8 cellular contexts compared by ENCODE assay signal in the genomic region with DNA sequence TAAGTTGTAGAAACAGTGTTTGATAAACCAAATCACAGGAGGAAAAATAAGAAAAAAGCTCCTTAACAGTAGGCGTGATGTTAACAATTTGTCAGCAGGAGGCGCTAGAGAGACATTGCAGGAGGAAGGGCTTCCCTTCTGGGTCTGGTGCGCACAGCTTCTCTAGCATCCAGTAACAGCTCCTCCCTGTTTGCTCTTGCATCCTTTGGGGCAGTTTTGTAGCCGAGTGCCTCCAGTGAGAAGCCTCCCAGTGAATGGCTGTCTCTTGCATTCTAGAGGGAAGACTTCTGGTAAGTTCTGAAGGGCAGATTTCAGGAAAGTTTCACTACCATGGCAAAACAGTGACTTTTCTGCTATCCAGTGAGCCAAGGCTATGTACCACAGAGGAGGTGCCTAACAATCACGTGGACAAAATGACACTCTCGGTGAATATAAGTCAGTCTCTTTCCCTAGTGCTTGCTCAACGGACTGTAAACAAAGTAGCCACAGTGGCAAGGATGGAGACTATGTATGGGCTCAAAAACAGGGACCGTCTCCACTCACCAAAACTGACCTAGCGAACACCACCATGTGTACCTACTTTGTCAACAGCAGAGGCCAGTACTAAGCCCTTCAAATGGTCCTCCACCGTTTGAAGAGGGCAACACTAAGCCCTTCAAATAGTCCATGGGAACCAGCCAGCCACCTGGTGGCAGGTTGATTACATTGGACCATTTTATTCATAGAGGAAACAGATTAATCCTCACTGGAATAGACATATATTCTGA. TPM values are rescaled to one million over a fixed set of nuclear protein-coding genes. Genes with fewer than 3 reads are reported as not detected.
DNase-seq lines count a peak whose midpoint lies in the region; ATAC-seq and TF ChIP-seq lines count a peak whose summit lies in the region.

No MANE protein-coding gene starts in this region.

- POLR2A ChIA-PET in CD4-positive, alpha-beta T cell (lab: Charles Lee) = interaction anchor here (0.6 to 1.0 kb wide), 3 partner anchors 111 to 357 kb away, joined by 3 to 5 read pairs (median 3); a partner anchor contains a TSS

- peaks cover 4% of the 10 kb centered on the region for H3K27me3 ChIP-seq in CD4-positive, alpha-beta T cell (ENCODE audit: control insufficient read depth, insufficient read depth, low read length)

- intact Hi-C loops in CD4-positive, alpha-beta T cell (cut with DNase I, micrococcal nuclease) = loop anchor here in 1 of 2 experiments (5.0 to 10.0 kb wide), 2 partner anchors 566 to 898 kb away; no protein-coding TSS in a partner anchor

- H3K27ac Mint-ChIP-seq in CD4-positive, alpha-beta T cell = no peak overlapping the region
- no peak overlapping the region for H3K27ac Mint-ChIP-seq in activated CD8-positive, alpha-beta memory T cell treated with anti-CD3 and anti-CD28 coated beads, Interleukin-2, amount 10 ng/mL, durations not matched to agents 7 days and 5 days
- peak overlapping the region in 1 of 6 donors; percentile 45 for H3K27ac Mint-ChIP-seq in naive B cell

- peak; percentile 29 to 62 (median 45) for DNase-seq in CD4-positive, alpha-beta T cell
- peak; percentile 56 for DNase-seq in HT1080 (ENCODE audit: low read depth)
- DNase-seq in NK-92 treated with Interleukin-12 subunit alpha and Interleukin-12 subunit beta, amount 100 ng/mL, for 24 hours (lab: John Stamatoyannopoulos, UW) = peak; percentile 62
- peak; percentile 77 for DNase-seq in activated CD8-positive, alpha-beta memory T cell treated with anti-CD3 and anti-CD28 coated beads, Interleukin-2, amount 10 ng/mL, durations not matched to agents 7 days and 5 days
- DNase-seq in epithelial cell of prostate (ENCODE audit: low read depth, low spot score) = peak; percentile 48
- peak; percentile 62 for DNase-seq in naive B cell
- peak; percentile 58 for DNase-seq in stimulated activated naive CD8-positive, alpha-beta T cell treated with anti-CD3 and anti-CD28 coated beads, Interleukin-15, Interleukin-2, amounts not matched to agents 100 U/mL and 50 U/mL, for 24 hours

- no peak overlapping the region for H3K27ac ChIP-seq in CD4-positive, alpha-beta T cell (ENCODE audit: low read depth, low read length)
- H3K27ac ChIP-seq in epithelial cell of prostate = no peak overlapping the region

- peaks cover 23% of the 10 kb centered on the region for H3K27me3 Mint-ChIP-seq in CD4-positive, alpha-beta T cell
- peaks cover 39% of the 10 kb centered on the region for H3K27me3 Mint-ChIP-seq in activated CD8-positive, alpha-beta memory T cell treated with anti-CD3 and anti-CD28 coated beads, Interleukin-2, amount 10 ng/mL, durations not matched to agents 7 days and 5 days
- peaks cover 18 to 42% (median 36%) of the 10 kb centered on the region in 3 donors for H3K27me3 Mint-ChIP-seq in naive B cell

- peak; percentile 95 for TF ChIP-seq CTCF in CD4-positive, alpha-beta T cell (IDR thresholded peaks at IDR 0.05)

- H3K4me3 Mint-ChIP-seq in CD4-positive, alpha-beta T cell = no peak overlapping the region
- H3K4me3 Mint-ChIP-seq in activated CD8-positive, alpha-beta memory T cell treated with anti-CD3 and anti-CD28 coated beads, Interleukin-2, amount 10 ng/mL, durations not matched to agents 7 days and 5 days = no peak overlapping the region
- no peak overlapping the region for H3K4me3 Mint-ChIP-seq in naive B cell

- ATAC-seq in CD4-positive, alpha-beta T cell (ENCODE audit: poor library complexity) = peak; percentile 99
- ATAC-seq in GM19372 (IDR thresholded peaks at IDR 0.05; ENCODE audit: low read depth, unreplicated experiment) (peak; percentile 62), naive B cell (ENCODE audit: low read depth in 2 of 2) (peak; percentile 80 to 86)
- peak; percentile 87 for ATAC-seq in activated CD8-positive, alpha-beta memory T cell treated with anti-CD3 and anti-CD28 coated beads, Interleukin-2, amount 10 ng/mL, durations not matched to agents 7 days and 5 days
- peak; percentile 75 for ATAC-seq in stimulated activated naive CD8-positive, alpha-beta T cell treated with anti-CD3 and anti-CD28 coated beads, Interleukin-15, Interleukin-2, amounts not matched to agents 100 U/mL and 50 U/mL, for 24 hours

- H3K9me3 ChIP-seq in CD4-positive, alpha-beta T cell (ENCODE audit: control insufficient read depth, low read length) = no peaks in the 10 kb centered on the region

- no peaks in the 10 kb centered on the region for H3K9me3 Mint-ChIP-seq in CD4-positive, alpha-beta T cell
- H3K9me3 Mint-ChIP-seq in activated CD8-positive, alpha-beta memory T cell treated with anti-CD3 and anti-CD28 coated beads, Interleukin-2, amount 10 ng/mL, durations not matched to agents 7 days and 5 days (ENCODE audit: low read depth) = no peaks in the 10 kb centered on the region
- no peaks in the 10 kb centered on the region for H3K9me3 Mint-ChIP-seq in naive B cell

- H3K36me3 Mint-ChIP-seq in CD4-positive, alpha-beta T cell (ENCODE audit: low read depth) = no peaks in the 10 kb centered on the region
- H3K36me3 Mint-ChIP-seq in activated CD8-positive, alpha-beta memory T cell treated with anti-CD3 and anti-CD28 coated beads, Interleukin-2, amount 10 ng/mL, durations not matched to agents 7 days and 5 days = no peaks in the 10 kb centered on the region
- no peaks in the 10 kb centered on the region for H3K36me3 Mint-ChIP-seq in naive B cell

- CTCF ChIA-PET in CD4-positive, alpha-beta T cell (lab: Charles Lee) = interaction anchor here (0.6 to 1.7 kb wide), 21 partner anchors 9 to 585 kb away, joined by 3 to 10 read pairs (median 3); a partner anchor contains a TSS
- CTCF ChIA-PET in activated CD8-positive, alpha-beta memory T cell treated with anti-CD3 and anti-CD28 coated beads, Interleukin-2, amount 10 ng/mL, durations not matched to agents 7 days and 5 days (lab: Charles Lee) = interaction anchor here (0.6 to 2.1 kb wide), 30 partner anchors 9 to 584 kb away, joined by 3 to 20 read pairs (median 3); a partner anchor contains a TSS

- peaks cover 7% of the 10 kb centered on the region for H3K4me1 Mint-ChIP-seq in CD4-positive, alpha-beta T cell (ENCODE audit: low read depth)
- peaks cover 6% of the 10 kb centered on the region for H3K4me1 Mint-ChIP-seq in activated CD8-positive, alpha-beta memory T cell treated with anti-CD3 and anti-CD28 coated beads, Interleukin-2, amount 10 ng/mL, durations not matched to agents 7 days and 5 days
- peaks cover 4 to 12% (median 8%) of the 10 kb centered on the region in 3 donors for H3K4me1 Mint-ChIP-seq in naive B cell

RNA-seq across cellular contexts. Expression of a gene that starts 9.6 kb away (rescaled TPM):
- under 1 TPM; 0.25 to 0.28 TPM for total RNA-seq in CD4-positive, alpha-beta T cell
- total RNA-seq in HT1080 (2014; rRNA removed; shearing (Covaris generic)) = not detected in 2 replicates
- 0.23 and 0.34 TPM in 2 replicates for polyA plus RNA-seq in HT1080 (2015; cell fraction: cytosol; rRNA removed)
- polyA plus RNA-seq in HT1080 (2015; cell fraction: nucleus; rRNA removed) = 0.27 TPM in 1 of 2 replicates, not detected in the other
- total RNA-seq in activated CD8-positive, alpha-beta memory T cell treated with anti-CD3 and anti-CD28 coated beads, Interleukin-2, amount 10 ng/mL, durations not matched to agents 7 days and 5 days = 1 to 10 TPM in 1 of 2 experiments, under 1 TPM in 1; 0.70 to 1.1 TPM
- polyA plus RNA-seq in naive B cell (ENCODE audit: low read depth in 6 of 6) = under 1 TPM in 4 of 6 donors, not detected in 2; 0.21 to 0.90 (median 0.66) TPM

RNA-seq across cellular contexts. Expression of a gene that starts 42.6 kb away (rescaled TPM):
- total RNA-seq in CD4-positive, alpha-beta T cell = 10 to 100 TPM; 65.9 to 68.3 TPM
- 20.7 and 21.1 TPM in 2 replicates for total RNA-seq in HT1080 (2014; rRNA removed; shearing (Covaris generic))
- 17.0 and 23.2 TPM in 2 replicates for polyA plus RNA-seq in HT1080 (2015; cell fraction: cytosol; rRNA removed)
- polyA plus RNA-seq in HT1080 (2015; cell fraction: nucleus; rRNA removed) = 46.3 and 54.1 TPM in 2 replicates
- total RNA-seq in activated CD8-positive, alpha-beta memory T cell treated with anti-CD3 and anti-CD28 coated beads, Interleukin-2, amount 10 ng/mL, durations not matched to agents 7 days and 5 days = 10 to 100 TPM; 44.2 to 51.7 TPM
- 100 to 1,000 TPM in 5 of 6 donors, 10 to 100 TPM in 1; 73.9 to 137 (median 118) TPM for polyA plus RNA-seq in naive B cell (ENCODE audit: low read depth in 6 of 6)
